Comparison of ENCODE assay signal across 8 cellular contexts in genomic region chr4:172892300-172892699, GRCh38.
A peak's percentile ranks its signal among the peaks of the same experiment; 100 is the strongest.
DNase-seq lines count a peak whose midpoint lies in the region; ATAC-seq and TF ChIP-seq lines count a peak whose summit lies in the region.

No MANE protein-coding gene starts in this region.

- no peak overlapping the region for H3K4me3 ChIP-seq in HAP-1
- H3K4me3 ChIP-seq in OCI-LY3 (ENCODE audit: low read length) = no peak overlapping the region
- no peak overlapping the region for H3K4me3 ChIP-seq in hepatocyte
- H3K4me3 ChIP-seq in suprapubic skin = no peak overlapping the region

- H3K4me2 ChIP-seq in OCI-LY3 (ENCODE audit: low read length) (no peak overlapping the region), hepatocyte (no peak overlapping the region)

- H3K27ac ChIP-seq in OCI-LY3 (ENCODE audit: low read length) (no peak overlapping the region), hepatocyte (no peak overlapping the region), suprapubic skin (no peak overlapping the region)

- H3K36me3 ChIP-seq in HAP-1 (replicated peaks) (no peaks in the 10 kb centered on the region), OCI-LY3 (replicated peaks; ENCODE audit: low read depth, low read length) (peaks cover 5% of the 10 kb centered on the region), hepatocyte (replicated peaks; ENCODE audit: insufficient read depth, low read depth) (no peaks in the 10 kb centered on the region), suprapubic skin (no peaks in the 10 kb centered on the region)

- H2AFZ ChIP-seq in OCI-LY3 (ENCODE audit: low read depth, low read length) (no peak overlapping the region), hepatocyte (no peak overlapping the region)

- TF ChIP-seq CTCF in OCI-LY3 (IDR thresholded peaks at IDR 0.05; ENCODE audit: low read depth, low read length) (peak; percentile 72), hepatocyte (IDR thresholded peaks at IDR 0.05; ENCODE audit: poor library complexity) (peak; percentile 29), suprapubic skin (IDR thresholded peaks at IDR 0.05) (no peak)

- H3K9me3 ChIP-seq in HAP-1 (no peaks in the 10 kb centered on the region), OCI-LY3 (ENCODE audit: insufficient read depth, low read length) (peaks cover 13% of the 10 kb centered on the region; the same call in 1 of the 2 replicates), hepatocyte (ENCODE audit: low read depth) (peaks cover 4% of the 10 kb centered on the region), suprapubic skin (no peaks in the 10 kb centered on the region)

- H3K79me2 ChIP-seq in OCI-LY3 (ENCODE audit: low read length) = no peaks in the 10 kb centered on the region
- H3K79me2 ChIP-seq in hepatocyte = no peaks in the 10 kb centered on the region

- TF ChIP-seq POLR2A in suprapubic skin (IDR thresholded peaks at IDR 0.05) = no peak

- no peak for TF ChIP-seq EP300 in suprapubic skin (IDR thresholded peaks at IDR 0.05)

- DNase-seq in DMS53 (lab: John Stamatoyannopoulos, UW) (peak; percentile 49), HAP-1 (ENCODE audit: low spot score in 2 of 2) (peak; percentile 22 to 32), hepatocyte (ENCODE audit: low spot score) (no peak), suprapubic skin (ENCODE audit: low spot score in 2 of 2) (no peak), mucosa of gallbladder (ENCODE audit: low spot score) (no peak), mesenteric fat pad (ENCODE audit: low spot score) (no peak)

- H3K9ac ChIP-seq in OCI-LY3 (ENCODE audit: low read length) = no peak overlapping the region

- H3K27me3 ChIP-seq in HAP-1 (ENCODE audit: low read depth) (no peaks in the 10 kb centered on the region), OCI-LY3 (ENCODE audit: low read depth, low read length) (no peaks in the 10 kb centered on the region), hepatocyte (no peaks in the 10 kb centered on the region), suprapubic skin (no peaks in the 10 kb centered on the region)

- in situ Hi-C loops in HAP-1 (cut with MboI; ENCODE audit: low sequenced_read_pairs) = no loop called here

- H4K20me1 ChIP-seq in OCI-LY3 (ENCODE audit: insufficient read depth, low read length) (no peaks in the 10 kb centered on the region), hepatocyte (ENCODE audit: insufficient read depth, poor library complexity, severe bottlenecking) (no peaks in the 10 kb centered on the region)

- no peaks in the 10 kb centered on the region for H3K9me2 ChIP-seq in hepatocyte (replicated peaks; ENCODE audit: insufficient read depth)

- ATAC-seq in activated CD4-positive, CD25-positive, alpha-beta regulatory T cell treated with anti-CD3 and anti-CD28 coated beads, Interleukin-2, amount 50 U/mL, for 24 hours = no peak

- 19% methylated on average over 4 of the region's 4 CpGs for WGBS in hepatocyte (ENCODE audit: low lambda C conversion rate, missing lambda C conversion rate)
- WGBS in suprapubic skin = 45% methylated on average over 4 of the region's 4 CpGs

- H3K4me1 ChIP-seq in HAP-1 (no peaks in the 10 kb centered on the region), OCI-LY3 (ENCODE audit: low read length) (no peaks in the 10 kb centered on the region), hepatocyte (ENCODE audit: insufficient read depth) (no peaks in the 10 kb centered on the region), suprapubic skin (no peaks in the 10 kb centered on the region)

Comparison
In these comparisons a context has a peak if more than half of its experiments do, and no peak if none do; other contexts are left out.
1. DNase-seq: peak in DMS53 (single experiment) and HAP-1 (2 of 2); none in hepatocyte (single experiment), suprapubic skin (0 of 2), mucosa of gallbladder (single experiment) and mesenteric fat pad (single experiment).
2. CTCF ChIP-seq: peak in OCI-LY3 (single experiment) and hepatocyte (single experiment); none in suprapubic skin (0 of 2).